8 cellular contexts compared by ENCODE assay signal in the genomic region with DNA sequence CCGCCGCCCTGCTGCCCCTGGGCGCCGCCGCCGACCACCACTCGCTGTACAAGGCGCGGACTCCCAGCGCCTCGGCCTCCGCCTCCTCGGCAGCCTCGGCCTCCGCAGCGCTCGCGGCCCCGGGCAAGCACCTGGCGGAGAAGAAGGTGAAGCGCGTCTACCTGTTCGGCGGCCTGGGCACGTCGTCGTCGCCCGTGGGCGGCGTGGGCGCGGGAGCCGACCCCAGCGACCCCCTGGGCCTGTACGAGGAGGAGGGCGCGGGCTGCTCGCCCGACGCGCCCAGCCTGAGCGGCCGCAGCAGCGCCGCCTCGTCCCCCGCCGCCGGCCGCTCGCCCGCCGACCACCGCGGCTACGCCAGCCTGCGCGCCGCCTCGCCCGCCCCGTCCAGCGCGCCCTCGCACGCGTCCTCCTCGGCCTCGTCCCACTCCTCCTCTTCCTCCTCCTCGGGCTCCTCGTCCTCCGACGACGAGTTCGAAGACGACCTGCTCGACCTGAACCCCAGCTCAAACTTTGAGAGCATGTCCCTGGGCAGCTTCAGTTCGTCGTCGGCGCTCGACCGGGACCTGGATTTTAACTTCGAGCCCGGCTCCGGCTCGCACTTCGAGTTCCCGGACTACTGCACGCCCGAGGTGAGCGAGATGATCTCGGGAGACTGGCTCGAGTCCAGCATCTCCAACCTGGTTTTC. TPM values are rescaled to one million over a fixed set of nuclear protein-coding genes. Genes with fewer than 3 reads are reported as not detected.
DNase-seq lines count a peak whose midpoint lies in the region; ATAC-seq, FAIRE-seq and TF ChIP-seq lines count a peak whose summit lies in the region.

No MANE protein-coding gene starts in this region.

- no peak for TF ChIP-seq EP300 in gastroesophageal sphincter (IDR thresholded peaks at IDR 0.05)

- TF ChIP-seq POLR2A in gastroesophageal sphincter (IDR thresholded peaks at IDR 0.05), result no peak

- H3K4me1 ChIP-seq in gastroesophageal sphincter, result peaks cover 0 to 38% (median 2%) of the 10 kb centered on the region in 3 donors

- H3K27me3 ChIP-seq in HL-60 (ENCODE audit: insufficient read depth, poor library complexity, severe bottlenecking), result no peaks in the 10 kb centered on the region
- H3K27me3 ChIP-seq in gastroesophageal sphincter, result no peaks in the 10 kb centered on the region

- WGBS in gastroesophageal sphincter (ENCODE audit: low coverage in 1 of 2), 2 donors, result 3% methylated on average over 9 of the region's 95 CpGs; no CpG with 5 or more reads in 1 of the 2 donors

- no peaks in the 10 kb centered on the region for H3K36me3 ChIP-seq in gastroesophageal sphincter

- no peak for FAIRE-seq in GM19239 (lab: Jason Lieb, UNC)

- peak overlapping the region; percentile 99 for H3K27ac ChIP-seq in C4-2B
- H3K27ac ChIP-seq in HL-60 (replicated peaks), result peak overlapping the region; percentile 28
- H3K27ac ChIP-seq in gastroesophageal sphincter, result peak overlapping the region; percentile 66 to 97 (median 94)

- TF ChIP-seq CTCF in C4-2B (conservative IDR thresholded peaks at IDR 0.05) (peak; percentile 38), HL-60 (IDR thresholded peaks at IDR 0.05; ENCODE audit: insufficient read depth, low read length) (no peak), gastroesophageal sphincter (IDR thresholded peaks at IDR 0.05) (peak in 2 of 4 experiments; percentile 32 to 52), omental fat pad (IDR thresholded peaks at IDR 0.05) (no peak)

- H3K4me3 ChIP-seq in HL-60 (replicated peaks; ENCODE audit: insufficient read depth, low read length), result peak overlapping the region; percentile 62
- peak overlapping the region; percentile 48 to 88 for H3K4me3 ChIP-seq in gastroesophageal sphincter

- peak in 1 of 2 experiments; percentile 12 for DNase-seq in HL-60 (ENCODE audit: low read depth in 1 of 2, low spot score in 1 of 2)
- DNase-seq in activated CD8-positive, alpha-beta memory T cell treated with anti-CD3 and anti-CD28 coated beads, Interleukin-2, amount 50 U/mL, for 4 hours, result peak; percentile 37
- DNase-seq in omental fat pad (ENCODE audit: low spot score), result peak; percentile 33
- no peak for DNase-seq in cortex of kidney (lab: John Stamatoyannopoulos, UW)
- DNase-seq in GM19239 (ENCODE audit: insufficient read length, low spot score), result no peak

- ATAC-seq in GM18909 (IDR thresholded peaks at IDR 0.05; ENCODE audit: poor library complexity, unreplicated experiment) (peak; percentile 18), gastroesophageal sphincter (no peak), omental fat pad (ENCODE audit: low FRiP score) (peak; percentile 44)

- H3K9me3 ChIP-seq in gastroesophageal sphincter, result no peaks in the 10 kb centered on the region

RNA-seq across cellular contexts. Expression of a gene that starts 1.9 kb away (rescaled TPM):
- total RNA-seq in gastroesophageal sphincter, result 1 to 10 TPM; 3.3 to 4.6 (median 4.1) TPM
- total RNA-seq in omental fat pad, result 10 to 100 TPM in 2 of 4 donors, 1 to 10 TPM in 2; 6.8 to 12.1 (median 9.4) TPM

Comparison
In these comparisons a context has a peak if more than half of its experiments do, and no peak if none do; other contexts are left out.
1. H3K27ac ChIP-seq: peak in every context shown above with its lines; median percentile 99 in C4-2B; 94 in gastroesophageal sphincter; 28 in HL-60.
2. DNase-seq: peak in activated CD8-positive, alpha-beta memory T cell treated with anti-CD3 and anti-CD28 coated beads, Interleukin-2, amount 50 U/mL, for 4 hours (single experiment) and omental fat pad (single experiment); none in cortex of kidney (single experiment) and GM19239 (single experiment).